ENCODE assay signal across 8 cellular contexts in genomic region chr18:5057348-5058012, GRCh38.
A peak's percentile ranks its signal among the peaks of the same experiment; 100 is the strongest.
DNase-seq lines count a peak whose midpoint lies in the region; ATAC-seq and TF ChIP-seq lines count a peak whose summit lies in the region.

No MANE protein-coding gene starts in this region.

- TF ChIP-seq POLR2A in esophagus squamous epithelium (IDR thresholded peaks at IDR 0.05) (no peak), transverse colon (IDR thresholded peaks at IDR 0.05) (no peak)

- intact Hi-C loops in esophagus squamous epithelium (cut with DNase I) (loop anchor here (10.0 kb wide), 1 partner anchor 953 kb away; no protein-coding TSS in a partner anchor), transverse colon (cut with DNase I; ENCODE audit: low total_unique reads) (no loop called here)

- H3K9me3 ChIP-seq in esophagus squamous epithelium (no peaks in the 10 kb centered on the region), transverse colon (no peaks in the 10 kb centered on the region)

- DNase-seq in CD1c-positive myeloid dendritic cell (ENCODE audit: extremely low spot score) (peak; percentile 61), NCI-H524 treated with DMSO at 0.1 percent for 48 hours (lab: John Stamatoyannopoulos, UW) (peak; percentile 84), esophagus squamous epithelium (lab: John Stamatoyannopoulos, UW) (no peak), transverse colon (peak; percentile 52)
- DNase-seq in activated CD8-positive, alpha-beta memory T cell treated with anti-CD3 and anti-CD28 coated beads for 24 hours: peak; percentile 76

- no peaks in the 10 kb centered on the region for H3K4me1 Mint-ChIP-seq in nephron

- H3K27me3 ChIP-seq in esophagus squamous epithelium (no peaks in the 10 kb centered on the region), transverse colon (no peaks in the 10 kb centered on the region)

- TF ChIP-seq CTCF in esophagus squamous epithelium (IDR thresholded peaks at IDR 0.05) (peak; percentile 39 to 73 (median 71)), nephron (IDR thresholded peaks at IDR 0.05; ENCODE audit: unreplicated experiment in 3 of 3) (peak; percentile 86 to 92 (median 87)), transverse colon (IDR thresholded peaks at IDR 0.05) (peak; percentile 58 to 77 (median 70))

- in situ Hi-C loops in transverse colon (cut with MboI; ENCODE audit: low pct_ligation_motif_present in 1 of 4, low pct_unique_long_range_greater_than_20kb in 1 of 4, low sequenced_read_pairs in 3 of 4): loop anchor here (10.0 to 25.0 kb wide), 3 partner anchors 805 to 953 kb away; no protein-coding TSS in a partner anchor

- 25 to 26% methylated on average over 9 of the region's 9 CpGs for WGBS in esophagus squamous epithelium, 2 donors
- 14 to 16% methylated on average over 5 to 9 of the region's 9 CpGs for WGBS in transverse colon (ENCODE audit: low coverage in 1 of 2), 2 donors

- ATAC-seq in GM19025 (IDR thresholded peaks at IDR 0.05; ENCODE audit: low read depth, unreplicated experiment): peak; percentile 55
- peak; percentile 78 for ATAC-seq in HG03280 (IDR thresholded peaks at IDR 0.05; ENCODE audit: unreplicated experiment)

- no peak overlapping the region for H3K4me3 Mint-ChIP-seq in nephron

- no peaks in the 10 kb centered on the region for H3K9me3 Mint-ChIP-seq in nephron

- H3K4me1 ChIP-seq in esophagus squamous epithelium: no peaks in the 10 kb centered on the region
- H3K4me1 ChIP-seq in transverse colon: no peaks in the 10 kb centered on the region

- H3K36me3 ChIP-seq in esophagus squamous epithelium (no peaks in the 10 kb centered on the region), transverse colon (no peaks in the 10 kb centered on the region)

- H3K4me3 ChIP-seq in esophagus squamous epithelium (no peak overlapping the region), transverse colon (no peak overlapping the region)

- H3K27ac Mint-ChIP-seq in nephron: no peak overlapping the region

- H3K27me3 Mint-ChIP-seq in nephron (ENCODE audit: low read depth): no peaks in the 10 kb centered on the region

- no peaks in the 10 kb centered on the region for H3K36me3 Mint-ChIP-seq in nephron (ENCODE audit: low read depth)

- no peak for TF ChIP-seq EP300 in transverse colon (IDR thresholded peaks at IDR 0.05; ENCODE audit: low read depth)

- H3K27ac ChIP-seq in esophagus squamous epithelium (no peak overlapping the region), transverse colon (no peak overlapping the region)
